10 cellular contexts compared by ENCODE assay signal in genomic region chr15:77497942-77498361, GRCh38.
DNase-seq lines count a peak whose midpoint lies in the region; ATAC-seq and TF ChIP-seq lines count a peak whose summit lies in the region.
"Had no signal": no experiment of that assay in that cellular context is flagged by ENCODE, and none has a peak within 500 bp of the region (broad histone marks: within the 10 kb centered on the region; RNA-seq: fewer than 3 reads in every experiment).

No MANE protein-coding gene starts in this region.

- POLR2A ChIA-PET in activated CD8-positive, alpha-beta T cell treated with anti-CD3 and anti-CD28 coated beads for 36 hours (lab: Charles Lee) = no interaction called here

- CTCF ChIA-PET in activated CD8-positive, alpha-beta T cell treated with anti-CD3 and anti-CD28 coated beads for 36 hours (lab: Charles Lee) = interaction anchor here (1.0 to 4.3 kb wide), 12 partner anchors 10 to 524 kb away, joined by 3 to 58 read pairs (median 8); no protein-coding TSS in a partner anchor

- H3K79me1 ChIP-seq in mesenchymal stem cell (replicated peaks; ENCODE audit: low read length, poor library complexity, severe bottlenecking) = no peaks in the 10 kb centered on the region

- TF ChIP-seq CTCF in dorsolateral prefrontal cortex (IDR thresholded peaks at IDR 0.05 in 54 of 56, conservative IDR thresholded peaks at IDR 0.05 in 2 of 56; ENCODE audit: low read depth in 1 of 56, partially characterized antibody in 56 of 56) (no peak), spleen (IDR thresholded peaks at IDR 0.05 in 8 of 11, conservative IDR thresholded peaks at IDR 0.05 in 3 of 11) (no peak), natural killer cell (IDR thresholded peaks at IDR 0.05) (no peak)
- TF ChIP-seq CTCF in activated CD8-positive, alpha-beta T cell treated with anti-CD3 and anti-CD28 coated beads for 36 hours (IDR thresholded peaks at IDR 0.05) = no peak

- no peak overlapping the region for H2BK15ac ChIP-seq in mesenchymal stem cell (ENCODE audit: low read depth, poor library complexity, severe bottlenecking)

- H2BK120ac ChIP-seq in mesenchymal stem cell (ENCODE audit: low read depth, low read length) = no peak overlapping the region

- H3K9me3 Mint-ChIP-seq in natural killer cell = no peaks in the 10 kb centered on the region
- H3K9me3 Mint-ChIP-seq in activated CD8-positive, alpha-beta T cell treated with anti-CD3 and anti-CD28 coated beads for 36 hours = no peaks in the 10 kb centered on the region
- H3K9me3 Mint-ChIP-seq: nephron progenitor cell had no signal

- no peak overlapping the region for H3K18ac ChIP-seq in mesenchymal stem cell (ENCODE audit: low read depth in 1 of 2, low read length in 2 of 2)

- ATAC-seq in natural killer cell (no peak), HG03135 (IDR thresholded peaks at IDR 0.05; ENCODE audit: unreplicated experiment) (no peak)
- ATAC-seq in activated CD8-positive, alpha-beta T cell treated with anti-CD3 and anti-CD28 coated beads for 36 hours = no peak

- H2AFZ ChIP-seq in mesenchymal stem cell (ENCODE audit: low read depth, low read length) = no peak overlapping the region

- H2BK5ac ChIP-seq in mesenchymal stem cell (ENCODE audit: low read depth, low read length, poor library complexity, severe bottlenecking) = no peak overlapping the region

- H3K27ac ChIP-seq in dorsolateral prefrontal cortex (peak overlapping the region; percentile 46 to 100 (median 98)), mesenchymal stem cell (ENCODE audit: low read length, poor library complexity, severe bottlenecking) (peak overlapping the region; percentile 9), spleen (peak overlapping the region; percentile 19 to 86 (median 68))

- no peak overlapping the region for H3K4ac ChIP-seq in mesenchymal stem cell (ENCODE audit: low read depth in 1 of 2, low read length in 2 of 2)

- DNase-seq in NCI-H2227 treated with DMSO at 0.1 percent for 48 hours (lab: John Stamatoyannopoulos, UW) = peak; percentile 15
- DNase-seq in dorsolateral prefrontal cortex = peak in 7 of 10 donors; percentile 39 to 72 (median 60)
- DNase-seq in mesenchymal stem cell = peak; percentile 18
- no peak for DNase-seq in spleen
- DNase-seq in natural killer cell = no peak
- no peak for DNase-seq in activated CD8-positive, alpha-beta T cell treated with anti-CD3 and anti-CD28 coated beads for 36 hours
- DNase-seq in NCI-H1048 (lab: John Stamatoyannopoulos, UW) = no peak
- DNase-seq: activated gamma-delta T cell treated with Interleukin-2 at 50 U/mL for 16 hours, nephron progenitor cell had no signal

- no peak overlapping the region for H3K27ac Mint-ChIP-seq in natural killer cell
- no peak overlapping the region for H3K27ac Mint-ChIP-seq in activated CD8-positive, alpha-beta T cell treated with anti-CD3 and anti-CD28 coated beads for 36 hours
- H3K27ac Mint-ChIP-seq: nephron progenitor cell had no signal

- H3K27me3 ChIP-seq in dorsolateral prefrontal cortex = no peaks in the 10 kb centered on the region
- H3K27me3 ChIP-seq in mesenchymal stem cell (ENCODE audit: control insufficient read depth in 1 of 2, insufficient read depth in 1 of 2, low read length in 2 of 2) = no peaks in the 10 kb centered on the region
- H3K27me3 ChIP-seq in spleen (replicated peaks in 1 of 7) = no peaks in the 10 kb centered on the region

- no peaks in the 10 kb centered on the region for H3K27me3 Mint-ChIP-seq in natural killer cell (ENCODE audit: low read depth in 2 of 2)
- H3K27me3 Mint-ChIP-seq in activated CD8-positive, alpha-beta T cell treated with anti-CD3 and anti-CD28 coated beads for 36 hours = no peaks in the 10 kb centered on the region

- H4K91ac ChIP-seq in mesenchymal stem cell (ENCODE audit: low read length) = no peak overlapping the region

- H3K4me2 ChIP-seq in mesenchymal stem cell (ENCODE audit: low read length, poor library complexity, severe bottlenecking) = no peak overlapping the region

- H2BK12ac ChIP-seq in mesenchymal stem cell (ENCODE audit: low read length in 2 of 2) = no peak overlapping the region

- intact Hi-C loops in dorsolateral prefrontal cortex (cut with DNase I) (loop anchor here (1.0 to 10.0 kb wide), 9 partner anchors 43 to 381 kb away; partner anchors contain the start of genes HMG20A (in 2 of the 2), LINGO1 (in 2 of the 2) and PEAK1 (in 2 of the 2)), spleen (cut with DNase I; ENCODE audit: low total_unique reads) (loop anchor here (5.0 to 10.0 kb wide), 3 partner anchors 311 to 473 kb away; no protein-coding TSS in a partner anchor), natural killer cell (cut with micrococcal nuclease) (loop anchor here (1.0 to 2.0 kb wide), 2 partner anchors 312 to 319 kb away; no protein-coding TSS in a partner anchor)
- intact Hi-C loops in activated CD8-positive, alpha-beta T cell treated with anti-CD3 and anti-CD28 coated beads for 36 hours (cut with micrococcal nuclease) = loop anchor here (2.0 to 5.0 kb wide), 2 partner anchors 311 to 381 kb away; no protein-coding TSS in a partner anchor

- WGBS in mesenchymal stem cell = 46% methylated on average over 6 of the region's 6 CpGs
- 57 to 87% (median 69%) methylated on average over 6 of the region's 6 CpGs for WGBS in spleen, 5 donors

- no peak overlapping the region for H3K23ac ChIP-seq in mesenchymal stem cell (ENCODE audit: low read length in 2 of 2)

- H3K4me1 Mint-ChIP-seq in natural killer cell = peaks cover 8 to 14% of the 10 kb centered on the region in 2 donors
- H3K4me1 Mint-ChIP-seq in activated CD8-positive, alpha-beta T cell treated with anti-CD3 and anti-CD28 coated beads for 36 hours (ENCODE audit: low read depth) = peaks cover 15% of the 10 kb centered on the region

- no peak overlapping the region for H4K8ac ChIP-seq in mesenchymal stem cell (ENCODE audit: low read length)

- H3K9me3 ChIP-seq in mesenchymal stem cell (ENCODE audit: control insufficient read depth, low read length) (no peaks in the 10 kb centered on the region), spleen (no peaks in the 10 kb centered on the region)

- TF ChIP-seq POLR2A in spleen (IDR thresholded peaks at IDR 0.05) = no peak

- no peak overlapping the region for H3K4me3 Mint-ChIP-seq in natural killer cell
- H3K4me3 Mint-ChIP-seq in activated CD8-positive, alpha-beta T cell treated with anti-CD3 and anti-CD28 coated beads for 36 hours = no peak overlapping the region
- H3K4me3 Mint-ChIP-seq: nephron progenitor cell had no signal

- no peak overlapping the region for H3K14ac ChIP-seq in mesenchymal stem cell (ENCODE audit: low read length in 2 of 2)

- peak overlapping the region; percentile 78 for H3K9ac ChIP-seq in mesenchymal stem cell (ENCODE audit: low read length)

- H3K4me3 ChIP-seq in dorsolateral prefrontal cortex (peak overlapping the region in 41 of 59 donors; percentile 3 to 60 (median 27)), mesenchymal stem cell (ENCODE audit: insufficient read depth in 1 of 2, low read depth in 1 of 2, low read length in 2 of 2) (peak overlapping the region in 1 of 2 experiments; percentile 64), spleen (no peak overlapping the region)

- H3K36me3 Mint-ChIP-seq in natural killer cell = peaks cover 8% of the 10 kb centered on the region
- H3K36me3 Mint-ChIP-seq in activated CD8-positive, alpha-beta T cell treated with anti-CD3 and anti-CD28 coated beads for 36 hours (ENCODE audit: low read depth) = no peaks in the 10 kb centered on the region

- no peaks in the 10 kb centered on the region for H3K36me3 ChIP-seq in mesenchymal stem cell (ENCODE audit: control insufficient read depth in 1 of 2, insufficient read depth in 2 of 2, low read depth in 1 of 2, low read length in 2 of 2)
- peaks cover 0 to 6% (median 0%) of the 10 kb centered on the region in 6 donors for H3K36me3 ChIP-seq in spleen

- peaks cover 23% of the 10 kb centered on the region for H3K4me1 ChIP-seq in mesenchymal stem cell (ENCODE audit: control insufficient read depth, insufficient read depth, low read depth, low read length)
- peaks cover 23 to 68% (median 50%) of the 10 kb centered on the region in 6 donors for H3K4me1 ChIP-seq in spleen

- no peak overlapping the region for H2AK5ac ChIP-seq in mesenchymal stem cell (ENCODE audit: low read length, severe bottlenecking)

Comparison
In these comparisons a context has a peak if more than half of its experiments do, and no peak if none do; other contexts are left out.
1. DNase-seq: peak in NCI-H2227 treated with DMSO at 0.1 percent for 48 hours (single experiment), dorsolateral prefrontal cortex (7 of 10) and mesenchymal stem cell (single experiment); none in spleen (single experiment), natural killer cell (single experiment), activated CD8-positive, alpha-beta T cell treated with anti-CD3 and anti-CD28 coated beads for 36 hours (single experiment) and NCI-H1048 (single experiment).
2. H3K27ac ChIP-seq: peak in every context shown above with its lines; median percentile 98 in dorsolateral prefrontal cortex; 68 in spleen; 9 in mesenchymal stem cell.
3. H3K4me3 ChIP-seq: peak in dorsolateral prefrontal cortex (41 of 59); none in spleen (0 of 8).